12 cellular contexts compared by ENCODE assay signal in genomic region chr6:74249658-74250057, GRCh38.
A peak's percentile ranks its signal among the peaks of the same experiment; 100 is the strongest.
DNase-seq lines count a peak whose midpoint lies in the region; ATAC-seq and TF ChIP-seq lines count a peak whose summit lies in the region.
"Had no signal": no experiment of that assay in that cellular context is flagged by ENCODE, and none has a peak within 500 bp of the region (broad histone marks: within the 10 kb centered on the region; RNA-seq: fewer than 3 reads in every experiment).

No MANE protein-coding gene starts in this region.

- H3K27me3 ChIP-seq in fibroblast of lung (ENCODE audit: control insufficient read depth, insufficient read depth, low read length), result no peaks in the 10 kb centered on the region

- DNase-seq in ELR (ENCODE audit: low read depth), result peak; percentile 70
- DNase-seq in fibroblast of lung (ENCODE audit: low read depth in 2 of 2), result peak; percentile 83 to 84
- no peak for DNase-seq in NCI-H82 (lab: John Stamatoyannopoulos, UW)
- DNase-seq in NCI-H774 (lab: John Stamatoyannopoulos, UW), result no peak
- no peak for DNase-seq in MV-4-11 (lab: John Stamatoyannopoulos, UW)
- DNase-seq in activated T-cell treated with anti-CD3 and anti-CD28 coated beads, Interleukin-2, amount 50 U/mL, for 1 hour, result no peak
- DNase-seq: CD4-positive, alpha-beta T cell; NCI-H748 treated with DMSO at 0.1 percent for 48 hours; T-helper 17 cell had no signal

- no peak overlapping the region for H3K9ac ChIP-seq in fibroblast of lung (ENCODE audit: insufficient read depth, low read length)

- no peak overlapping the region for H2AFZ ChIP-seq in fibroblast of lung (ENCODE audit: low read length)

- H3K27ac ChIP-seq in fibroblast of lung (ENCODE audit: insufficient read depth, low read length), result peak overlapping the region; percentile 59

- H3K4me1 ChIP-seq in fibroblast of lung (ENCODE audit: control insufficient read depth, extremely low read depth, insufficient read depth, low read length), result peaks cover 3% of the 10 kb centered on the region

- H3K36me3 ChIP-seq in fibroblast of lung (ENCODE audit: control insufficient read depth, insufficient read depth, low read length), result no peaks in the 10 kb centered on the region

- no peaks in the 10 kb centered on the region for H3K79me2 ChIP-seq in fibroblast of lung (ENCODE audit: control insufficient read depth, insufficient read depth, low read length)

- H4K20me1 ChIP-seq in fibroblast of lung (ENCODE audit: control insufficient read depth, extremely low read depth, insufficient read depth, low read length), result no peaks in the 10 kb centered on the region

- H3K4me3 ChIP-seq in fibroblast of lung (replicated peaks in 1 of 4; ENCODE audit: control extremely low read depth in 1 of 4, insufficient read depth in 1 of 4, low read depth in 3 of 4, low read length in 4 of 4), result no peak overlapping the region

- no peaks in the 10 kb centered on the region for H3K9me3 ChIP-seq in fibroblast of lung (ENCODE audit: control insufficient read depth, insufficient read depth, low read depth, low read length)

- H3K4me2 ChIP-seq in fibroblast of lung (ENCODE audit: extremely low read depth, insufficient read depth, low read length), result no peak overlapping the region

- no peak for TF ChIP-seq CTCF in fibroblast of lung (conservative IDR thresholded peaks at IDR 0.05 in 1 of 2, IDR thresholded peaks at IDR 0.05 in 1 of 2; ENCODE audit: low read depth in 1 of 2, low read length in 2 of 2)

- ATAC-seq in GM21737 (IDR thresholded peaks at IDR 0.05; ENCODE audit: unreplicated experiment) (peak; percentile 82), HG03558 (IDR thresholded peaks at IDR 0.05; ENCODE audit: extremely low read depth, unreplicated experiment) (peak; percentile 64)
- ATAC-seq: sciatic nerve, T-helper 17 cell had no signal

Comparison
In these comparisons a context has a peak if more than half of its experiments do, and no peak if none do; other contexts are left out.
1. DNase-seq: peak in ELR (single experiment) and fibroblast of lung (2 of 2); none in NCI-H82 (single experiment), NCI-H774 (single experiment), MV-4-11 (single experiment) and activated T-cell treated with anti-CD3 and anti-CD28 coated beads, Interleukin-2, amount 50 U/mL, for 1 hour (single experiment).